ENCODE assay signal across 13 cellular contexts in genomic region chr22:44392446-44392921, GRCh38.
DNase-seq lines count a peak whose midpoint lies in the region; ATAC-seq and TF ChIP-seq lines count a peak whose summit lies in the region.
"Had no signal": no experiment of that assay in that cellular context is flagged by ENCODE, and none has a peak within 500 bp of the region (broad histone marks: within the 10 kb centered on the region; RNA-seq: fewer than 3 reads in every experiment).

No MANE protein-coding gene starts in this region.

- no peak overlapping the region for H3K23ac ChIP-seq in IMR-90 (ENCODE audit: low read depth, low read length)

- H3K4me1 Mint-ChIP-seq in CD14-positive monocyte (no peaks in the 10 kb centered on the region), endodermal cell (peaks cover 3% of the 10 kb centered on the region)

- no peaks in the 10 kb centered on the region for H4K20me1 ChIP-seq in IMR-90 (ENCODE audit: insufficient read depth, low read length)

- no peak overlapping the region for H2AFZ ChIP-seq in IMR-90 (replicated peaks; ENCODE audit: low read length, poor library complexity)

- no peak overlapping the region for H3K4me2 ChIP-seq in IMR-90 (ENCODE audit: low read depth, low read length)

- CTCF ChIA-PET in IMR-90 (lab: Yijun Ruan, JAX) = no interaction called here

- in situ Hi-C loops in IMR-90 (cut with MboI; ENCODE audit: low sequenced_read_pairs) = no loop called here

- no peak overlapping the region for H2BK120ac ChIP-seq in IMR-90 (ENCODE audit: low read depth, low read length)

- H3K27ac ChIP-seq in IMR-90 (ENCODE audit: insufficient read depth, low read length) = no peak overlapping the region
- no peak overlapping the region for H3K27ac ChIP-seq in endodermal cell (ENCODE audit: low read depth, low read length)
- H3K27ac ChIP-seq in ovary = no peak overlapping the region
- no peak overlapping the region for H3K27ac ChIP-seq in tibial nerve

- H4K5ac ChIP-seq in IMR-90 (ENCODE audit: low read depth, low read length) = no peak overlapping the region

- no peak for TF ChIP-seq RAD21 in IMR-90 (IDR thresholded peaks at IDR 0.05; ENCODE audit: low read length)

- peaks cover 0 to 1% (median 0%) of the 10 kb centered on the region in 7 donors for H3K9me3 Mint-ChIP-seq in CD14-positive monocyte
- no peaks in the 10 kb centered on the region for H3K9me3 Mint-ChIP-seq in endodermal cell
- H3K9me3 Mint-ChIP-seq: activated CD4-positive, alpha-beta memory T cell treated with anti-CD3 and anti-CD28 coated beads for 36 hours; activated T-cell treated with anti-CD3 and anti-CD28 coated beads, Interleukin-2, amount 50 U/mL, for 4 hours had no signal

- no peaks in the 10 kb centered on the region for H3K36me3 ChIP-seq in IMR-90 (ENCODE audit: control insufficient read depth, insufficient read depth, low read length)
- no peaks in the 10 kb centered on the region for H3K36me3 ChIP-seq in endodermal cell (ENCODE audit: control insufficient read depth, insufficient read depth, low read length)
- no peaks in the 10 kb centered on the region for H3K36me3 ChIP-seq in ovary
- H3K36me3 ChIP-seq in tibial nerve = no peaks in the 10 kb centered on the region

- TF ChIP-seq EP300 in ovary (IDR thresholded peaks at IDR 0.05) (no peak), tibial nerve (IDR thresholded peaks at IDR 0.05) (no peak)

- no TSS peak for BruUV-seq in IMR-90 (replicated peaks; lab: Mats Ljungman, UMichigan)

- peaks cover 20% of the 10 kb centered on the region for H3K27me3 ChIP-seq in IMR-90 (ENCODE audit: control insufficient read depth, insufficient read depth, low read length)
- H3K27me3 ChIP-seq in endodermal cell (ENCODE audit: control insufficient read depth, insufficient read depth, low read length, poor library complexity, severe bottlenecking) = no peaks in the 10 kb centered on the region
- no peaks in the 10 kb centered on the region for H3K27me3 ChIP-seq in ovary
- no peaks in the 10 kb centered on the region for H3K27me3 ChIP-seq in tibial nerve

- H3K9me1 ChIP-seq in IMR-90 (ENCODE audit: insufficient read depth, low read length) = no peaks in the 10 kb centered on the region

- H2AK9ac ChIP-seq in IMR-90 (replicated peaks; ENCODE audit: low read depth, low read length, poor library complexity) = no peak overlapping the region

- no peak overlapping the region for H4K8ac ChIP-seq in IMR-90 (ENCODE audit: low read depth in 2 of 2, low read length in 2 of 2)

- H3K36me3 Mint-ChIP-seq in CD14-positive monocyte = no peaks in the 10 kb centered on the region
- H3K36me3 Mint-ChIP-seq in endodermal cell (ENCODE audit: low read depth) = no peaks in the 10 kb centered on the region
- H3K36me3 Mint-ChIP-seq: activated CD4-positive, alpha-beta memory T cell treated with anti-CD3 and anti-CD28 coated beads for 36 hours had no signal

- TF ChIP-seq CTCF in CD14-positive monocyte (IDR thresholded peaks at IDR 0.05) (no peak), IMR-90 (conservative IDR thresholded peaks at IDR 0.05; ENCODE audit: low read depth, low read length) (no peak), endodermal cell (conservative IDR thresholded peaks at IDR 0.05) (no peak), ovary (IDR thresholded peaks at IDR 0.05) (no peak), tibial nerve (IDR thresholded peaks at IDR 0.05) (no peak)

- H3K9ac ChIP-seq in IMR-90 (ENCODE audit: low read depth, low read length) (no peak overlapping the region), endodermal cell (ENCODE audit: extremely low read depth, low read length, poor library complexity, severe bottlenecking) (no peak overlapping the region)

- H3K4ac ChIP-seq in IMR-90 (ENCODE audit: low read depth, low read length) = no peak overlapping the region

- H3K27ac Mint-ChIP-seq in CD14-positive monocyte (no peak overlapping the region), endodermal cell (no peak overlapping the region)
- H3K27ac Mint-ChIP-seq: activated CD4-positive, alpha-beta memory T cell treated with anti-CD3 and anti-CD28 coated beads for 36 hours had no signal

- intact Hi-C loops in CD14-positive monocyte (cut with micrococcal nuclease) = no loop called here
- intact Hi-C loops in IMR-90 (cut with micrococcal nuclease) = no loop called here
- intact Hi-C loops in ovary (cut with DNase I) = no loop called here

- H4K91ac ChIP-seq in IMR-90 (ENCODE audit: insufficient read depth, low read depth, low read length) = no peak overlapping the region

- H3K56ac ChIP-seq in IMR-90 (ENCODE audit: extremely low read depth, insufficient read depth, low read length) = no peak overlapping the region

- dilution Hi-C loops in IMR-90 (cut with HindIII; ENCODE audit: low sequenced_read_pairs, unreplicated experiment) = no loop called here

- no peak overlapping the region for H2BK5ac ChIP-seq in IMR-90 (ENCODE audit: low read depth, low read length, poor library complexity, severe bottlenecking)

- peaks cover 4 to 7% (median 7%) of the 10 kb centered on the region in 3 donors for H3K27me3 Mint-ChIP-seq in CD14-positive monocyte (ENCODE audit: low read depth in 3 of 3)
- H3K27me3 Mint-ChIP-seq in endodermal cell (ENCODE audit: insufficient read depth) = no peaks in the 10 kb centered on the region

- no peak overlapping the region for H3K14ac ChIP-seq in IMR-90 (replicated peaks; ENCODE audit: low read depth, low read length)

- H3K4me1 ChIP-seq in IMR-90 (ENCODE audit: control insufficient read depth, insufficient read depth, low read length) (no peaks in the 10 kb centered on the region; the same call in 1 of the 2 replicates), endodermal cell (ENCODE audit: control insufficient read depth, insufficient read depth, low read length) (no peaks in the 10 kb centered on the region), ovary (ENCODE audit: insufficient read depth) (no peaks in the 10 kb centered on the region), tibial nerve (no peaks in the 10 kb centered on the region)

- POLR2A ChIA-PET in IMR-90 (lab: Charles Lee; ENCODE audit: unreplicated experiment) = no interaction called here

- no peak overlapping the region for H2BK20ac ChIP-seq in IMR-90 (ENCODE audit: low read depth, low read length)

- no peaks in the 10 kb centered on the region for H3K79me1 ChIP-seq in IMR-90 (ENCODE audit: low read depth in 1 of 2, low read length in 2 of 2)

- TF ChIP-seq POLR2A in IMR-90 (IDR thresholded peaks at IDR 0.05; ENCODE audit: low read depth, low read length) (no peak), ovary (IDR thresholded peaks at IDR 0.05) (no peak), tibial nerve (IDR thresholded peaks at IDR 0.05) (no peak)

- no peak overlapping the region for H3K18ac ChIP-seq in IMR-90 (ENCODE audit: low read depth, low read length)

- H3K4me3 Mint-ChIP-seq in CD14-positive monocyte = no peak overlapping the region
- no peak overlapping the region for H3K4me3 Mint-ChIP-seq in endodermal cell
- H3K4me3 Mint-ChIP-seq: activated CD4-positive, alpha-beta memory T cell treated with anti-CD3 and anti-CD28 coated beads for 36 hours; activated T-cell treated with anti-CD3 and anti-CD28 coated beads, Interleukin-2, amount 50 U/mL, for 4 hours had no signal

- peak; percentile 7 for DNase-seq in CD14-positive monocyte (ENCODE audit: low spot score)
- DNase-seq in IMR-90 = peak; percentile 11
- DNase-seq in endodermal cell = peak; percentile 45
- peak in 4 of 5 donors; percentile 5 to 19 (median 8) for DNase-seq in ovary
- no peak for DNase-seq in tibial nerve (ENCODE audit: low spot score in 2 of 2)
- DNase-seq: activated CD4-positive, alpha-beta memory T cell treated with anti-CD3 and anti-CD28 coated beads for 36 hours; activated T-cell treated with anti-CD3 and anti-CD28 coated beads, Interleukin-2, amount 50 U/mL, for 4 hours; Calu3; foreskin fibroblast; GDM1; NCI-H524 had no signal

- WGBS in IMR-90 (ENCODE audit: extremely low coverage in 2 of 2, insufficient read length in 1 of 2), 2 experiments = no CpG with 5 or more reads among the region's 6 CpGs
- WGBS in endodermal cell (ENCODE audit: insufficient coverage in 1 of 2, insufficient read length in 1 of 2), 2 experiments = 0 to 62% methylated on average over 1 to 6 of the region's 6 CpGs
- WGBS in ovary, 3 donors = 76 to 95% (median 85%) methylated on average over 6 of the region's 6 CpGs
- 64% methylated on average over 3 of the region's 6 CpGs; no CpG with 5 or more reads in 1 of the 2 donors for WGBS in tibial nerve, 2 donors

- no peak overlapping the region for H2BK15ac ChIP-seq in IMR-90 (ENCODE audit: low read depth, low read length)

- H2AK5ac ChIP-seq in IMR-90 (ENCODE audit: low read depth, low read length) = no peak overlapping the region

- no peak for ATAC-seq in IMR-90 (ENCODE audit: low read depth)
- ATAC-seq in HG02885 (IDR thresholded peaks at IDR 0.05; ENCODE audit: poor library complexity, unreplicated experiment) = no peak
- no peak for ATAC-seq in GM19397 (IDR thresholded peaks at IDR 0.05; ENCODE audit: unreplicated experiment)
- ATAC-seq: activated T-cell treated with anti-CD3 and anti-CD28 coated beads, Interleukin-2, amount 50 U/mL, for 4 hours had no signal

- H3K9me3 ChIP-seq in IMR-90 (ENCODE audit: control insufficient read depth, insufficient read depth, low read length) (no peaks in the 10 kb centered on the region), endodermal cell (ENCODE audit: control insufficient read depth, low read length) (no peaks in the 10 kb centered on the region), ovary (no peaks in the 10 kb centered on the region), tibial nerve (no peaks in the 10 kb centered on the region)

- H3K4me3 ChIP-seq in IMR-90 (ENCODE audit: insufficient read depth, low read depth, low read length) (no peak overlapping the region), endodermal cell (ENCODE audit: low read length) (no peak overlapping the region), ovary (no peak overlapping the region), tibial nerve (no peak overlapping the region)

TF ChIP-seq in IMR-90, 13 proteins besides CTCF, POLR2A, EP300 and RAD21:
- TF ChIP-seq NFE2L2 (IDR thresholded peaks at IDR 0.05; ENCODE audit: low read depth, low read length) (peak; percentile 37; the same call in 1 of the 2 replicates), FOS (IDR thresholded peaks at IDR 0.05; ENCODE audit: low read depth, low read length) (no peak)

Comparison
In these comparisons a context has a peak if more than half of its experiments do, and no peak if none do; other contexts are left out.
1. DNase-seq: peak in CD14-positive monocyte (single experiment), IMR-90 (single experiment), endodermal cell (single experiment) and ovary (4 of 5); none in tibial nerve (0 of 2).